ENCODE assay signal across 8 cellular contexts in genomic region chr17:7240375-7240774, GRCh38. TPM values are rescaled to one million over a fixed set of nuclear protein-coding genes. Genes with fewer than 3 reads are reported as not detected.
DNase-seq lines count a peak whose midpoint lies in the region; ATAC-seq and TF ChIP-seq lines count a peak whose summit lies in the region.

No MANE protein-coding gene starts in this region.

- H3K9ac ChIP-seq in GM23248 = peak overlapping the region; percentile 99

- 59 to 61% methylated on average over 4 of the region's 4 CpGs for WGBS in GM23248 (ENCODE audit: low coverage in 1 of 2, low lambda C conversion rate in 2 of 2, missing lambda C conversion rate in 2 of 2), 2 experiments
- WGBS in esophagus muscularis mucosa = 57% methylated on average over 4 of the region's 4 CpGs

- ATAC-seq in RWPE2 (ENCODE audit: low read depth) (no peak), GM18858 (IDR thresholded peaks at IDR 0.05; ENCODE audit: unreplicated experiment) (no peak), GM18861 (IDR thresholded peaks at IDR 0.05; ENCODE audit: unreplicated experiment) (no peak)

- H3K9me3 ChIP-seq in GM23248 (ENCODE audit: low read depth) = no peaks in the 10 kb centered on the region
- no peaks in the 10 kb centered on the region for H3K9me3 ChIP-seq in RWPE2 (ENCODE audit: severe bottlenecking)
- no peaks in the 10 kb centered on the region for H3K9me3 ChIP-seq in esophagus muscularis mucosa

- TF ChIP-seq EP300 in esophagus muscularis mucosa (IDR thresholded peaks at IDR 0.05) = no peak

- H3K4me1 ChIP-seq in GM23248 (ENCODE audit: insufficient read depth) (peaks cover 24% of the 10 kb centered on the region), RWPE2 (ENCODE audit: insufficient read depth, poor library complexity, severe bottlenecking) (no peaks in the 10 kb centered on the region), esophagus muscularis mucosa (peaks cover 35 to 59% (median 56%) of the 10 kb centered on the region in 4 donors)

- H2AFZ ChIP-seq in GM23248 = no peak overlapping the region

- H3F3A ChIP-seq in GM23248 (ENCODE audit: insufficient read depth) = peaks cover 56% of the 10 kb centered on the region

- no peaks in the 10 kb centered on the region for H3K27me3 ChIP-seq in GM23248 (replicated peaks; ENCODE audit: insufficient read depth)
- H3K27me3 ChIP-seq in RWPE2 (ENCODE audit: insufficient read depth, poor library complexity, severe bottlenecking) = no peaks in the 10 kb centered on the region
- no peaks in the 10 kb centered on the region for H3K27me3 ChIP-seq in esophagus muscularis mucosa

- intact Hi-C loops in esophagus muscularis mucosa (cut with DNase I) = no loop called here

- no peak for DNase-seq in GM23248
- no peak for DNase-seq in RWPE2 (ENCODE audit: low spot score)
- no peak for DNase-seq in esophagus muscularis mucosa (ENCODE audit: extremely low spot score)
- DNase-seq in skeletal muscle cell (ENCODE audit: low read depth) = no peak
- no peak for DNase-seq in DMS79 treated with DMSO at 0.1 percent for 48 hours (lab: John Stamatoyannopoulos, UW)
- no peak for DNase-seq in foreskin melanocyte

- peak overlapping the region; percentile 97 for H3K4me3 ChIP-seq in GM23248
- H3K4me3 ChIP-seq in RWPE2 (ENCODE audit: severe bottlenecking) = no peak overlapping the region
- peak overlapping the region in 3 of 4 donors; percentile 90 to 98 (median 94) for H3K4me3 ChIP-seq in esophagus muscularis mucosa
- H3K4me3 ChIP-seq in skeletal muscle cell (ENCODE audit: low read depth, low read length) = peak overlapping the region; percentile 91

- H4K20me1 ChIP-seq in GM23248 (ENCODE audit: insufficient read depth) = no peaks in the 10 kb centered on the region

- no peak for TF ChIP-seq POLR2A in esophagus muscularis mucosa (IDR thresholded peaks at IDR 0.05; ENCODE audit: low read depth)

- TF ChIP-seq CTCF in RWPE2 (IDR thresholded peaks at IDR 0.05; ENCODE audit: poor library complexity, severe bottlenecking) = no peak
- TF ChIP-seq CTCF in esophagus muscularis mucosa (IDR thresholded peaks at IDR 0.05) = no peak

- H3K36me3 ChIP-seq in GM23248 (ENCODE audit: low read depth) (peaks cover 18% of the 10 kb centered on the region), RWPE2 (ENCODE audit: low read depth) (peaks cover 40% of the 10 kb centered on the region), esophagus muscularis mucosa (peaks cover 25 to 52% (median 46%) of the 10 kb centered on the region in 4 donors)

- H3K9me2 ChIP-seq in GM23248 (ENCODE audit: insufficient read depth) = no peaks in the 10 kb centered on the region

- in situ Hi-C loops in GM23248 (cut with MboI) = no loop called here

- H3K4me2 ChIP-seq in GM23248 (ENCODE audit: unreplicated experiment) = peak overlapping the region; percentile 100

- peaks cover 70% of the 10 kb centered on the region for H3K79me2 ChIP-seq in GM23248 (ENCODE audit: insufficient read depth)

- H3K27ac ChIP-seq in GM23248 (peak overlapping the region; percentile 99), RWPE2 (ENCODE audit: poor library complexity, severe bottlenecking) (peak overlapping the region; percentile 74), esophagus muscularis mucosa (replicated peaks in 1 of 4) (peak overlapping the region; percentile 97 to 99 (median 97))

RNA-seq across cellular contexts. Expression of gene PHF23, which starts 1.1 kb away (rescaled TPM):
- 32.0 and 42.6 TPM in 2 replicates for total RNA-seq in GM23248 (2014; rRNA removed; shearing (Covaris generic))
- 40.7 and 45.6 TPM in 2 replicates for polyA plus RNA-seq in GM23248 (2016; fragmentation: Nextera tagmentation; extraction: Ambion mirVana)
- total RNA-seq in esophagus muscularis mucosa = 10 to 100 TPM; 21.6 to 38.1 (median 24.8) TPM

RNA-seq across cellular contexts. Expression of gene GABARAP, which starts 1.9 kb away (rescaled TPM):
- 152 and 355 TPM in 2 replicates for total RNA-seq in GM23248 (2014; rRNA removed; shearing (Covaris generic))
- 845 and 847 TPM in 2 replicates for polyA plus RNA-seq in GM23248 (2016; fragmentation: Nextera tagmentation; extraction: Ambion mirVana)
- 100 to 1,000 TPM; 360 to 524 (median 408) TPM for total RNA-seq in esophagus muscularis mucosa

RNA-seq across cellular contexts. Expression of gene DVL2, which starts 6.1 kb away (rescaled TPM):
- 41.2 and 45.8 TPM in 2 replicates for total RNA-seq in GM23248 (2014; rRNA removed; shearing (Covaris generic))
- 18.9 and 19.5 TPM in 2 replicates for polyA plus RNA-seq in GM23248 (2016; fragmentation: Nextera tagmentation; extraction: Ambion mirVana)
- 10 to 100 TPM; 34.5 to 55.5 (median 43.7) TPM for total RNA-seq in esophagus muscularis mucosa

RNA-seq across cellular contexts. Expression of gene CTDNEP1, which starts 11.2 kb away (rescaled TPM):
- 38.9 and 63.2 TPM in 2 replicates for total RNA-seq in GM23248 (2014; rRNA removed; shearing (Covaris generic))
- 30.0 and 30.7 TPM in 2 replicates for polyA plus RNA-seq in GM23248 (2016; fragmentation: Nextera tagmentation; extraction: Ambion mirVana)
- 10 to 100 TPM; 41.5 to 66.5 (median 46.6) TPM for total RNA-seq in esophagus muscularis mucosa

RNA-seq across cellular contexts. Expression of gene ELP5, which starts 11.6 kb away (rescaled TPM):
- total RNA-seq in GM23248 (2014; rRNA removed; shearing (Covaris generic)) = 25.9 and 32.9 TPM in 2 replicates
- polyA plus RNA-seq in GM23248 (2016; fragmentation: Nextera tagmentation; extraction: Ambion mirVana) = 34.8 and 34.9 TPM in 2 replicates
- total RNA-seq in esophagus muscularis mucosa = 10 to 100 TPM; 24.9 to 33.3 (median 27.8) TPM
